In genomic region chr2:63588385-63589147, GRCh38 we compare ENCODE assay signal across 8 cellular contexts. TPM values are rescaled to one million over a fixed set of nuclear protein-coding genes. Genes with fewer than 3 reads are reported as not detected.
A peak's percentile ranks its signal among the peaks of the same experiment; 100 is the strongest.
DNase-seq lines count a peak whose midpoint lies in the region; ATAC-seq and TF ChIP-seq lines count a peak whose summit lies in the region.

Gene MDH1, plus strand, starts transcription at chr2:63588963. Its CDS starts 81 bp downstream, at chr2:63589044.
Gene WDPCP, minus strand, starts transcription at chr2:63588477. Its CDS starts 206 bp downstream, at chr2:63588271.

- peak; percentile 79 for TF ChIP-seq POLR2A in NB4 (IDR thresholded peaks at IDR 0.05; ENCODE audit: extremely low read depth, insufficient read length)

- no peaks in the 10 kb centered on the region for H3K9me3 ChIP-seq in neutrophil

- TF ChIP-seq CTCF in GM06990 (IDR thresholded peaks at IDR 0.05; ENCODE audit: insufficient read depth, low read length, poor library complexity, severe bottlenecking) (no peak), NB4 (IDR thresholded peaks at IDR 0.05; ENCODE audit: low read depth, low read length) (no peak), neutrophil (IDR thresholded peaks at IDR 0.05) (no peak), subcutaneous adipose tissue (IDR thresholded peaks at IDR 0.05; ENCODE audit: low read depth) (no peak)

- no peaks in the 10 kb centered on the region for H3K27me3 ChIP-seq in GM06990 (replicated peaks; ENCODE audit: control insufficient read depth, insufficient read depth, low read length)
- H3K27me3 ChIP-seq in neutrophil, result no peaks in the 10 kb centered on the region

- peak; percentile 95 for DNase-seq in GM06990 (ENCODE audit: extremely low read depth, insufficient read length)
- DNase-seq in NB4 (ENCODE audit: low read depth), result peak; percentile 100
- DNase-seq in SK-N-DZ (ENCODE audit: low spot score), result peak; percentile 100
- DNase-seq in activated naive CD4-positive, alpha-beta T cell treated with anti-CD3 and anti-CD28 coated beads, Interleukin-2, amount 50 U/mL, for 16 hours, result peak; percentile 95
- DNase-seq in germinal center (ENCODE audit: low spot score), result peak; percentile 82

- H3K36me3 ChIP-seq in GM06990 (ENCODE audit: control insufficient read depth, insufficient read depth, low read length), result no peaks in the 10 kb centered on the region; the same call in none of the 2 replicates
- no peaks in the 10 kb centered on the region for H3K36me3 ChIP-seq in neutrophil

- H3K4me3 ChIP-seq in GM06990 (replicated peaks; ENCODE audit: low read depth, low read length) (peak within 1 kb of the TSS; percentile 93), NB4 (ENCODE audit: low read depth, low read length) (peak within 1 kb of the TSS; percentile 97), neutrophil (ENCODE audit: low read depth in 1 of 2, low read length in 1 of 2) (peak within 1 kb of the TSS; percentile 76 to 96)

- peak; percentile 89 for ATAC-seq in HG02571 (IDR thresholded peaks at IDR 0.05; ENCODE audit: unreplicated experiment)

- peak within 1 kb of the TSS; percentile 85 for H3K27ac ChIP-seq in neutrophil

- peaks cover 31 to 33% of the 10 kb centered on the region in 2 experiments for H3K4me1 ChIP-seq in neutrophil (ENCODE audit: control insufficient read depth in 1 of 2, insufficient read depth in 1 of 2, low read depth in 1 of 2, low read length in 1 of 2)

RNA-seq across cellular contexts. Expression of gene MDH1, which starts in this region (rescaled TPM):
- polyA plus RNA-seq in SK-N-DZ (2014; cell fraction: cytosol; rRNA removed), result 368 and 401 TPM in 2 replicates
- 205 and 244 TPM in 2 replicates for polyA plus RNA-seq in SK-N-DZ (2014; cell fraction: nucleus; rRNA removed)
- total RNA-seq in subcutaneous adipose tissue, result 100 to 1,000 TPM; 214 to 522 (median 291) TPM

RNA-seq across cellular contexts. Expression of gene WDPCP, which starts in this region (rescaled TPM):
- 2.2 and 5.4 TPM in 2 replicates for polyA plus RNA-seq in SK-N-DZ (2014; cell fraction: cytosol; rRNA removed)
- polyA plus RNA-seq in SK-N-DZ (2014; cell fraction: nucleus; rRNA removed), result 3.2 and 7.6 TPM in 2 replicates
- total RNA-seq in subcutaneous adipose tissue, result 10 to 100 TPM; 19.5 to 29.5 (median 22.9) TPM

Comparison
In these comparisons a context has a peak if more than half of its experiments do, and no peak if none do; other contexts are left out.
1. Peak in every context shown above with its lines: DNase-seq, ATAC-seq, H3K4me3 ChIP-seq and H3K27ac ChIP-seq.